26 cellular contexts compared by ENCODE assay signal in genomic region chr2:52542297-52542696, GRCh38.
"Had no signal": no experiment of that assay in that cellular context is flagged by ENCODE, and none has a peak within 500 bp of the region (broad histone marks: within the 10 kb centered on the region; RNA-seq: fewer than 3 reads in every experiment).

No MANE protein-coding gene starts in this region.

- ATAC-seq: naive thymus-derived CD8-positive, alpha-beta T cell; natural killer cell treated with Interleukin-12 subunit alpha and Interleukin-12 subunit beta and Interleukin-15 and Interleukin-18, amount 100 ng/mL, for 72 hours; pancreas; psoas muscle; right cardiac atrium; right lobe of liver; stimulated activated effector memory CD8-positive, alpha-beta T cell treated with anti-CD3 and anti-CD28 coated beads, Interleukin-12 subunit alpha, Interleukin-12 subunit beta, amount 100 ng/mL, for 72 hours; stimulated activated naive CD8-positive, alpha-beta T cell treated with anti-CD3 and anti-CD28 coated beads, Interleukin-15, amount 100 ng/mL, for 72 hours; stimulated activated naive CD8-positive, alpha-beta T cell treated with anti-CD3 and anti-CD28 coated beads, Interleukin-15, Interleukin-2, amounts not matched to agents 100 U/mL and 50 U/mL, for 24 hours had no signal

- H3K36me3 Mint-ChIP-seq: naive B cell; naive thymus-derived CD8-positive, alpha-beta T cell; stimulated activated effector memory CD8-positive, alpha-beta T cell treated with anti-CD3 and anti-CD28 coated beads, Interleukin-12 subunit alpha, Interleukin-12 subunit beta, amount 100 ng/mL, for 72 hours; type B pancreatic cell had no signal

- H3K27ac Mint-ChIP-seq: naive B cell; naive thymus-derived CD8-positive, alpha-beta T cell; natural killer cell treated with Interleukin-12 subunit alpha and Interleukin-12 subunit beta and Interleukin-15 and Interleukin-18, amount 100 ng/mL, for 72 hours; nephron progenitor cell; progenitor cell of endocrine pancreas; stimulated activated effector memory CD8-positive, alpha-beta T cell treated with anti-CD3 and anti-CD28 coated beads, Interleukin-12 subunit alpha, Interleukin-12 subunit beta, amount 100 ng/mL, for 72 hours; stimulated activated naive CD8-positive, alpha-beta T cell treated with anti-CD3 and anti-CD28 coated beads, Interleukin-15, amount 100 ng/mL, for 72 hours; type B pancreatic cell had no signal

- H3K4me1 Mint-ChIP-seq: naive B cell; naive thymus-derived CD8-positive, alpha-beta T cell; nephron progenitor cell; neural crest cell; stimulated activated effector memory CD8-positive, alpha-beta T cell treated with anti-CD3 and anti-CD28 coated beads, Interleukin-12 subunit alpha, Interleukin-12 subunit beta, amount 100 ng/mL, for 72 hours; stimulated activated naive CD8-positive, alpha-beta T cell treated with anti-CD3 and anti-CD28 coated beads, Interleukin-15, amount 100 ng/mL, for 72 hours had no signal

- H3K27me3 Mint-ChIP-seq: naive B cell; naive thymus-derived CD8-positive, alpha-beta T cell; natural killer cell treated with Interleukin-12 subunit alpha and Interleukin-12 subunit beta and Interleukin-15 and Interleukin-18, amount 100 ng/mL, for 72 hours; progenitor cell of endocrine pancreas; stimulated activated naive CD8-positive, alpha-beta T cell treated with anti-CD3 and anti-CD28 coated beads, Interleukin-15, amount 100 ng/mL, for 72 hours; type B pancreatic cell had no signal

- H3K4me3 Mint-ChIP-seq: naive B cell; naive thymus-derived CD8-positive, alpha-beta T cell; natural killer cell treated with Interleukin-12 subunit alpha and Interleukin-12 subunit beta and Interleukin-15 and Interleukin-18, amount 100 ng/mL, for 72 hours; nephron progenitor cell; neural crest cell; stimulated activated effector memory CD8-positive, alpha-beta T cell treated with anti-CD3 and anti-CD28 coated beads, Interleukin-12 subunit alpha, Interleukin-12 subunit beta, amount 100 ng/mL, for 72 hours; stimulated activated naive CD8-positive, alpha-beta T cell treated with anti-CD3 and anti-CD28 coated beads, Interleukin-15, amount 100 ng/mL, for 72 hours; type B pancreatic cell had no signal

- DNase-seq: naive B cell; naive thymus-derived CD8-positive, alpha-beta T cell; nephron progenitor cell; nucleus accumbens; pancreas; psoas muscle; right cardiac atrium; right lobe of liver; sigmoid colon; small intestine; stimulated activated CD4-positive, alpha-beta T cell treated with anti-CD3 and anti-CD28 coated beads, Interleukin-15, amount 100 ng/mL, for 24 hours; stimulated activated CD4-positive, alpha-beta T cell treated with anti-CD3 and anti-CD28 coated beads, Interleukin-2, amount 100 ng/mL, for 24 hours; stimulated activated CD4-positive, alpha-beta T cell treated with anti-CD3 and anti-CD28 coated beads, Interleukin-2, amount 100 ng/mL, for 48 hours; stimulated activated CD4-positive, alpha-beta T cell treated with anti-CD3 and anti-CD28 coated beads, Interleukin-4, amount 100 ng/mL, for 24 hours; stimulated activated naive CD4-positive, alpha-beta T cell; stimulated activated naive CD8-positive, alpha-beta T cell treated with anti-CD3 and anti-CD28 coated beads, Interleukin-15, amount 100 ng/mL, for 72 hours; stimulated activated naive CD8-positive, alpha-beta T cell treated with anti-CD3 and anti-CD28 coated beads, Interleukin-15, Interleukin-2, amounts not matched to agents 100 U/mL and 50 U/mL, for 24 hours; substantia nigra; testis; tibial artery; transverse colon had no signal

- H3K9me3 Mint-ChIP-seq: neural crest cell; stimulated activated effector memory CD8-positive, alpha-beta T cell treated with anti-CD3 and anti-CD28 coated beads, Interleukin-12 subunit alpha, Interleukin-12 subunit beta, amount 100 ng/mL, for 72 hours; stimulated activated naive CD8-positive, alpha-beta T cell treated with anti-CD3 and anti-CD28 coated beads, Interleukin-15, amount 100 ng/mL, for 72 hours; type B pancreatic cell had no signal
